In the genomic region with DNA sequence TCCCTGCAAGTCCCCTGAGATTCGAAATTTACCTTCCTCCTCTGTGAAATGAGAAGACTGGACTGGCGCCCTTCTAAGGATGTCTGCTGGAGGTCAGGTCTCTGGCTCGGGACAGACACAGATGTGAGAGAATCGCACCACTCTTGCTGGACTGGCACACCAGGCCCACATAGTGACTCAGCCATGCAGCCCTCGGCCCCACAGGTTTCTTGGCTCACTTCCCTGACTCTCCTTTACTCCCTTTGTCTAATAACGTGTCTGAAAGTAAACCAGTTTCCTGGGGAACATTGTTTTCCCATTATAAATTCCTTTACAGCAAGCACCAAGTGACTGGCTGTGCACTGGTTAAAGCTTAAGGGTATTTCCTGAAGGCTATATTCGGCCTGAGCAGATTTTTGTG, we compare ENCODE assay signal across 18 cellular contexts.
A peak's percentile ranks its signal among the peaks of the same experiment; 100 is the strongest.
DNase-seq lines count a peak whose midpoint lies in the region; ATAC-seq, FAIRE-seq and TF ChIP-seq lines count a peak whose summit lies in the region.
"Had no signal": no experiment of that assay in that cellular context is flagged by ENCODE, and none has a peak within 500 bp of the region (broad histone marks: within the 10 kb centered on the region; RNA-seq: fewer than 3 reads in every experiment).

No MANE protein-coding gene starts in this region.

- no peaks in the 10 kb centered on the region for H4K20me1 ChIP-seq in HepG2 (ENCODE audit: insufficient read depth, low read length)

- H3K36me3 ChIP-seq in esophagus (ENCODE audit: control insufficient read depth in 2 of 2, insufficient read depth in 2 of 2, low read length in 1 of 2), result no peaks in the 10 kb centered on the region
- no peaks in the 10 kb centered on the region for H3K36me3 ChIP-seq in kidney (ENCODE audit: control insufficient read depth in 1 of 2, insufficient read depth in 2 of 2, low read length in 2 of 2)
- no peaks in the 10 kb centered on the region for H3K36me3 ChIP-seq in HepG2 (replicated peaks in 1 of 2; ENCODE audit: control insufficient read depth in 1 of 2, insufficient read depth in 2 of 2, low read length in 2 of 2)

- no peak overlapping the region for H3K4me2 ChIP-seq in HepG2 (ENCODE audit: low read depth, low read length)

- TF ChIP-seq EP300 in HepG2 (IDR thresholded peaks at IDR 0.05; ENCODE audit: low read depth in 2 of 2, low read length in 2 of 2), result no peak
- TF ChIP-seq EP300 in HepG2 (CRISPR knock-in tag; IDR thresholded peaks at IDR 0.05; ENCODE audit: borderline replicate concordance), result no peak

- no peak overlapping the region for H2AFZ ChIP-seq in HepG2 (ENCODE audit: low read length)

- in situ Hi-C loops in HepG2 (cut with HindIII; ENCODE audit: extremely low pct_ligation_motif_present, low pct_unique_long_range_greater_than_20kb), result no loop called here

- no peak for ATAC-seq in HepG2
- ATAC-seq: Panc1 had no signal

- H3K4me1 ChIP-seq in esophagus (ENCODE audit: control insufficient read depth in 2 of 2, insufficient read depth in 2 of 2, low read length in 1 of 2), result peaks cover 2 to 3% of the 10 kb centered on the region in 2 donors
- no peaks in the 10 kb centered on the region for H3K4me1 ChIP-seq in kidney (ENCODE audit: control insufficient read depth in 1 of 2, insufficient read depth in 1 of 2, low read depth in 1 of 2, low read length in 2 of 2)
- no peaks in the 10 kb centered on the region for H3K4me1 ChIP-seq in HepG2 (ENCODE audit: insufficient read depth, low read length)

- intact Hi-C loops in kidney (cut with DNase I) (no loop called here), HepG2 (cut with micrococcal nuclease; ENCODE audit: unreplicated experiment) (loop anchor here (5.0 kb wide), 1 partner anchor 36 kb away; no protein-coding TSS in a partner anchor)

- TF ChIP-seq CTCF in kidney (IDR thresholded peaks at IDR 0.05; ENCODE audit: borderline replicate concordance, extremely low read depth, insufficient read depth) (no peak), HepG2 (CRISPR knock-in tag; IDR thresholded peaks at IDR 0.05) (no peak)

- H3K27ac ChIP-seq in esophagus (ENCODE audit: low read depth in 2 of 2, low read length in 1 of 2), result peak overlapping the region; percentile 49 to 73
- H3K27ac ChIP-seq in kidney (ENCODE audit: low read depth in 2 of 2, low read length in 2 of 2), result no peak overlapping the region
- H3K27ac ChIP-seq in HepG2 (ENCODE audit: extremely low read length, insufficient read depth, low read length), result no peak overlapping the region

- CTCF ChIA-PET in HepG2 (lab: Yijun Ruan, JAX; ENCODE audit: low intra/inter-chr PET ratio, low total read pairs), result no interaction called here

- H3K79me2 ChIP-seq in HepG2 (ENCODE audit: insufficient read depth, low read length), result no peaks in the 10 kb centered on the region

- POLR2A ChIA-PET in HepG2 (lab: Yijun Ruan, JAX), result no interaction called here

- H3K9ac ChIP-seq in kidney (ENCODE audit: low read length in 2 of 2) (no peak overlapping the region), HepG2 (ENCODE audit: insufficient read depth, low read depth, low read length) (no peak overlapping the region)

- 51 to 56% methylated on average over 7 of the region's 7 CpGs for WGBS in esophagus, 2 donors
- 23% methylated on average over 7 of the region's 7 CpGs for WGBS in HepG2 (ENCODE audit: low lambda C conversion rate)

- peaks cover 0 to 2% of the 10 kb centered on the region in 2 donors for H3K9me3 ChIP-seq in esophagus (ENCODE audit: control insufficient read depth in 2 of 2, insufficient read depth in 1 of 2, low read depth in 1 of 2, low read length in 1 of 2)
- no peaks in the 10 kb centered on the region for H3K9me3 ChIP-seq in kidney (ENCODE audit: control insufficient read depth in 1 of 2, low read length in 2 of 2)
- no peaks in the 10 kb centered on the region for H3K9me3 ChIP-seq in HepG2 (ENCODE audit: low read length)

- H3K4me3 ChIP-seq in esophagus (ENCODE audit: low read depth in 1 of 2, low read length in 2 of 2), result no peak overlapping the region
- H3K4me3 ChIP-seq in kidney (ENCODE audit: low read length in 2 of 2), result no peak overlapping the region
- no peak overlapping the region for H3K4me3 ChIP-seq in HepG2 (replicated peaks in 1 of 3; ENCODE audit: insufficient read depth in 1 of 3, low read depth in 2 of 3, low read length in 3 of 3)

- FAIRE-seq in kidney (lab: Jason Lieb, UNC) (no peak), HepG2 (lab: Jason Lieb, UNC) (no peak)

- no peak for TF ChIP-seq POLR2A in HepG2 (IDR thresholded peaks at IDR 0.05; ENCODE audit: insufficient read depth in 1 of 2, low read depth in 2 of 2, low read length in 2 of 2)

- DNase-seq in HT-29 (ENCODE audit: low spot score) (peak; percentile 83), T1000 (lab: John Stamatoyannopoulos, UW) (peak; percentile 38), non-pigmented ciliary epithelial cell (ENCODE audit: low read depth) (peak; percentile 11), kidney (no peak), SK-N-DZ (ENCODE audit: low spot score) (no peak), HepG2 (ENCODE audit: low spot score) (no peak), mucosa of gallbladder (ENCODE audit: low spot score) (no peak)
- DNase-seq: activated CD4-positive, alpha-beta T cell treated with anti-CD3 and anti-CD28 coated beads for 4 hours; activated T-cell treated with anti-CD3 and anti-CD28 coated beads, Interleukin-2, amount 50 U/mL, for 1 hour; CD8-positive, alpha-beta memory T cell; effector CD4-positive, alpha-beta T cell; GF-D8; glutamatergic neuron; KG1; NCI-H1694 treated with DMSO at 0.1 percent for 48 hours; NCI-H526 treated with DMSO at 0.1 percent for 48 hours had no signal

- no peak for TF ChIP-seq RAD21 in HepG2 (CRISPR knock-in tag; IDR thresholded peaks at IDR 0.05)

- H3K27me3 ChIP-seq in esophagus (ENCODE audit: control insufficient read depth in 1 of 2, insufficient read depth in 2 of 2, low read length in 2 of 2), result no peaks in the 10 kb centered on the region
- H3K27me3 ChIP-seq in HepG2 (ENCODE audit: control insufficient read depth in 1 of 2, insufficient read depth in 2 of 2, low read length in 2 of 2), result no peaks in the 10 kb centered on the region

- BruUV-seq in HepG2 (replicated peaks; lab: Mats Ljungman, UMichigan), result no TSS peak

TF ChIP-seq in HepG2, 621 proteins besides CTCF, POLR2A, EP300 and RAD21:
- TF ChIP-seq RFX5 (IDR thresholded peaks at IDR 0.05; ENCODE audit: low read depth, low read length) (no peak), ZNF225 (CRISPR knock-in tag; IDR thresholded peaks at IDR 0.05) (no peak), MBD4 (IDR thresholded peaks at IDR 0.05; ENCODE audit: borderline replicate concordance, low read length) (no peak), ZNF431 (CRISPR knock-in tag; IDR thresholded peaks at IDR 0.05; ENCODE audit: borderline replicate concordance, low read depth) (no peak), KLF9 (CRISPR knock-in tag; IDR thresholded peaks at IDR 0.05; ENCODE audit: low read depth) (no peak), IRF9 (CRISPR knock-in tag; IDR thresholded peaks at IDR 0.05; ENCODE audit: borderline replicate concordance) (no peak), THAP8 (CRISPR knock-in tag; IDR thresholded peaks at IDR 0.05; ENCODE audit: borderline replicate concordance) (no peak), ADNP (CRISPR knock-in tag; IDR thresholded peaks at IDR 0.05) (no peak)

Comparison
In these comparisons a context has a peak if more than half of its experiments do, and no peak if none do; other contexts are left out.
1. DNase-seq: peak in HT-29 (single experiment), T1000 (single experiment) and non-pigmented ciliary epithelial cell (single experiment); none in kidney (single experiment), SK-N-DZ (single experiment), HepG2 (single experiment) and mucosa of gallbladder (single experiment).
2. H3K27ac ChIP-seq: peak in esophagus (2 of 2); none in kidney (0 of 2) and HepG2 (single experiment).